15 cellular contexts compared by ENCODE assay signal in the genomic region with DNA sequence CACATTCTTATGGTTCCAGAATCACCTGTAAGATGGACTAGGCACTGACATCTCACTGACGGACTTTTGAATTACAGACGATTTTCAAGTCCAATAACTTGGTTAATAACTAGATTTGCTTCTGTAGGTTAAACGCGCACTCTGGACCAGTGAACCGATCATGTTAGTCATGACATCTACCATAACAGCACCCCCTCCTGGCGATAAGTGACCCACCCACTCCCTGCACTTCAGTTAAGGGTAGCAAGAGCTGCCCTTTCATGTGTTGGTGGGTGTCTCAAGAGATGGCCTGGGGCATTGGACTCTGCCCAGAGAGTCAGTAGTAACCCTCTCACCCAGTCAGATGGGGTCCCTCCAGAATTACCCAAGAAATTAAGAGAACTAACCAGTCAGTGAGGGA. TPM values are rescaled to one million over a fixed set of nuclear protein-coding genes. Genes with fewer than 3 reads are reported as not detected.
DNase-seq lines count a peak whose midpoint lies in the region; ATAC-seq and TF ChIP-seq lines count a peak whose summit lies in the region.
"Had no signal": no experiment of that assay in that cellular context is flagged by ENCODE, and none has a peak within 500 bp of the region (broad histone marks: within the 10 kb centered on the region; RNA-seq: fewer than 3 reads in every experiment).

No MANE protein-coding gene starts in this region.

- no peak overlapping the region for H3K4me3 Mint-ChIP-seq in WTC11
- H3K4me3 Mint-ChIP-seq: activated CD4-positive, alpha-beta T cell treated with anti-CD3 and anti-CD28 coated beads, Interleukin-2, amount 10 ng/mL, durations not matched to agents 7 days and 5 days; CD4-positive, alpha-beta memory T cell; nephron; T-cell had no signal

- no peaks in the 10 kb centered on the region for H3K36me3 ChIP-seq in thyroid gland

- POLR2A ChIA-PET in WTC11 (lab: Charles Lee) = no interaction called here

- H3K27ac ChIP-seq in thyroid gland = no peak overlapping the region
- H3K27ac ChIP-seq: GM23248 had no signal

- ATAC-seq in HG03442 (IDR thresholded peaks at IDR 0.05; ENCODE audit: unreplicated experiment) (peak; percentile 46), WTC11 (peak; percentile 90), HG02981 (IDR thresholded peaks at IDR 0.05; ENCODE audit: unreplicated experiment) (no peak)
- ATAC-seq: T-cell had no signal

- H3K27me3 Mint-ChIP-seq in WTC11 (ENCODE audit: low read depth) = peaks cover 6% of the 10 kb centered on the region

- no peaks in the 10 kb centered on the region for H3K4me1 ChIP-seq in thyroid gland

- intact Hi-C loops in thyroid gland (cut with DNase I) = no loop called here

- H3K9me3 ChIP-seq in thyroid gland = no peaks in the 10 kb centered on the region

- peak; percentile 44; the same call in 1 of the 2 replicates for TF ChIP-seq CTCF in WTC11 (IDR thresholded peaks at IDR 0.05)
- no peak for TF ChIP-seq CTCF in thyroid gland (IDR thresholded peaks at IDR 0.05)

- in situ Hi-C loops in ACHN (cut with HindIII; ENCODE audit: low pct_ligation_motif_present, low pct_unique_long_range_greater_than_20kb, low sequenced_read_pairs) = no loop called here

- no peaks in the 10 kb centered on the region for H3K27me3 ChIP-seq in thyroid gland

- WGBS in thyroid gland, 2 donors = 70 to 71% methylated on average over 6 of the region's 6 CpGs

- no peaks in the 10 kb centered on the region for H3K4me1 Mint-ChIP-seq in WTC11
- H3K4me1 Mint-ChIP-seq: activated CD4-positive, alpha-beta T cell treated with anti-CD3 and anti-CD28 coated beads, Interleukin-2, amount 10 ng/mL, durations not matched to agents 7 days and 5 days; CD4-positive, alpha-beta memory T cell; T-cell had no signal

- DNase-seq in ACHN (peak; percentile 38), ELF-1 (ENCODE audit: low read depth, low spot score) (peak; percentile 11), WTC11 (ENCODE audit: low spot score) (peak; percentile 50), Ammon's horn (ENCODE audit: low spot score) (no peak), thyroid gland (no peak), nucleus accumbens (lab: John Stamatoyannopoulos, UW) (no peak)
- DNase-seq: activated CD4-positive, alpha-beta T cell treated with anti-CD3 and anti-CD28 coated beads, Interleukin-2, amount 10 ng/mL, durations not matched to agents 7 days and 5 days; CD4-positive, alpha-beta memory T cell; GM23248; NCI-H1694; T-cell had no signal

- peaks cover 4% of the 10 kb centered on the region for H3K9me3 Mint-ChIP-seq in WTC11
- H3K9me3 Mint-ChIP-seq: activated CD4-positive, alpha-beta T cell treated with anti-CD3 and anti-CD28 coated beads, Interleukin-2, amount 10 ng/mL, durations not matched to agents 7 days and 5 days; activated T-helper 2 cell treated with anti-CD3 and anti-CD28 coated beads, Interferon-gamma antibody, Interleukin-2, Interleukin-4, amounts not matched to agents 10 μg/mL and 5 μg/mL and 100 μg/mL, durations not matched to agents 14 hours and 24 hours and 36 hours; nephron; T-cell had no signal

- no peak overlapping the region for H3K4me3 ChIP-seq in thyroid gland (replicated peaks in 1 of 3)
- H3K4me3 ChIP-seq: GM23248 had no signal

- CTCF ChIA-PET in WTC11 (lab: Charles Lee) = interaction anchor here (0.5 to 2.2 kb wide), 18 partner anchors 8 to 1018 kb away, joined by 3 to 21 read pairs (median 4); no protein-coding TSS in a partner anchor

- H3K27ac Mint-ChIP-seq in WTC11 = no peak overlapping the region
- H3K27ac Mint-ChIP-seq: activated CD4-positive, alpha-beta T cell treated with anti-CD3 and anti-CD28 coated beads, Interleukin-2, amount 10 ng/mL, durations not matched to agents 7 days and 5 days; activated T-helper 2 cell treated with anti-CD3 and anti-CD28 coated beads, Interferon-gamma antibody, Interleukin-2, Interleukin-4, amounts not matched to agents 10 μg/mL and 5 μg/mL and 100 μg/mL, durations not matched to agents 14 hours and 24 hours and 36 hours; CD4-positive, alpha-beta memory T cell; nephron; T-cell had no signal

- no peak for TF ChIP-seq POLR2A in thyroid gland (IDR thresholded peaks at IDR 0.05)

- no peaks in the 10 kb centered on the region for H3K36me3 Mint-ChIP-seq in WTC11
- H3K36me3 Mint-ChIP-seq: CD4-positive, alpha-beta memory T cell; T-cell had no signal

TF ChIP-seq in WTC11, 78 proteins besides CTCF, POLR2A, EP300 and RAD21 (continues in another document):
- TF ChIP-seq ZNF219 (CRISPR knock-in tag; IDR thresholded peaks at IDR 0.05; ENCODE audit: borderline replicate concordance) (no peak), JAZF1 (CRISPR knock-in tag; IDR thresholded peaks at IDR 0.05) (no peak), IRF1 (CRISPR knock-in tag; IDR thresholded peaks at IDR 0.05) (no peak), E2F4 (CRISPR knock-in tag; IDR thresholded peaks at IDR 0.05; ENCODE audit: borderline replicate concordance, low read depth) (no peak), TEAD1 (CRISPR knock-in tag; IDR thresholded peaks at IDR 0.05) (no peak)
- TF ChIP-seq, protein P1, sequence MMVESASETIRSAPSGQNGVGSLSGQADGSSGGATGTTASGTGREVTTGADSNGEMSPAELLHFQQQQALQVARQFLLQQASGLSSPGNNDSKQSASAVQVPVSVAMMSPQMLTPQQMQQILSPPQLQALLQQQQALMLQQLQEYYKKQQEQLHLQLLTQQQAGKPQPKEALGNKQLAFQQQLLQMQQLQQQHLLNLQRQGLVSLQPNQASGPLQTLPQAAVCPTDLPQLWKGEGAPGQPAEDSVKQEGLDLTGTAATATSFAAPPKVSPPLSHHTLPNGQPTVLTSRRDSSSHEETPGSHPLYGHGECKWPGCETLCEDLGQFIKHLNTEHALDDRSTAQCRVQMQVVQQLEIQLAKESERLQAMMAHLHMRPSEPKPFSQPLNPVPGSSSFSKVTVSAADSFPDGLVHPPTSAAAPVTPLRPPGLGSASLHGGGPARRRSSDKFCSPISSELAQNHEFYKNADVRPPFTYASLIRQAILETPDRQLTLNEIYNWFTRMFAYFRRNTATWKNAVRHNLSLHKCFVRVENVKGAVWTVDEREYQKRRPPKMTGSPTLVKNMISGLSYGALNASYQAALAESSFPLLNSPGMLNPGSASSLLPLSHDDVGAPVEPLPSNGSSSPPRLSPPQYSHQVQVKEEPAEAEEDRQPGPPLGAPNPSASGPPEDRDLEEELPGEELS (CRISPR knock-in tag; IDR thresholded peaks at IDR 0.05) = no peak
- TF ChIP-seq, protein P2, sequence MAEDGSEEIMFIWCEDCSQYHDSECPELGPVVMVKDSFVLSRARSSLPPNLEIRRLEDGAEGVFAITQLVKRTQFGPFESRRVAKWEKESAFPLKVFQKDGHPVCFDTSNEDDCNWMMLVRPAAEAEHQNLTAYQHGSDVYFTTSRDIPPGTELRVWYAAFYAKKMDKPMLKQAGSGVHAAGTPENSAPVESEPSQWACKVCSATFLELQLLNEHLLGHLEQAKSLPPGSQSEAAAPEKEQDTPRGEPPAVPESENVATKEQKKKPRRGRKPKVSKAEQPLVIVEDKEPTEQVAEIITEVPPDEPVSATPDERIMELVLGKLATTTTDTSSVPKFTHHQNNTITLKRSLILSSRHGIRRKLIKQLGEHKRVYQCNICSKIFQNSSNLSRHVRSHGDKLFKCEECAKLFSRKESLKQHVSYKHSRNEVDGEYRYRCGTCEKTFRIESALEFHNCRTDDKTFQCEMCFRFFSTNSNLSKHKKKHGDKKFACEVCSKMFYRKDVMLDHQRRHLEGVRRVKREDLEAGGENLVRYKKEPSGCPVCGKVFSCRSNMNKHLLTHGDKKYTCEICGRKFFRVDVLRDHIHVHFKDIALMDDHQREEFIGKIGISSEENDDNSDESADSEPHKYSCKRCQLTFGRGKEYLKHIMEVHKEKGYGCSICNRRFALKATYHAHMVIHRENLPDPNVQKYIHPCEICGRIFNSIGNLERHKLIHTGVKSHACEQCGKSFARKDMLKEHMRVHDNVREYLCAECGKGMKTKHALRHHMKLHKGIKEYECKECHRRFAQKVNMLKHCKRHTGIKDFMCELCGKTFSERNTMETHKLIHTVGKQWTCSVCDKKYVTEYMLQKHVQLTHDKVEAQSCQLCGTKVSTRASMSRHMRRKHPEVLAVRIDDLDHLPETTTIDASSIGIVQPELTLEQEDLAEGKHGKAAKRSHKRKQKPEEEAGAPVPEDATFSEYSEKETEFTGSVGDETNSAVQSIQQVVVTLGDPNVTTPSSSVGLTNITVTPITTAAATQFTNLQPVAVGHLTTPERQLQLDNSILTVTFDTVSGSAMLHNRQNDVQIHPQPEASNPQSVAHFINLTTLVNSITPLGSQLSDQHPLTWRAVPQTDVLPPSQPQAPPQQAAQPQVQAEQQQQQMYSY (CRISPR knock-in tag; IDR thresholded peaks at IDR 0.05) = no peak
- TF ChIP-seq, protein P3, sequence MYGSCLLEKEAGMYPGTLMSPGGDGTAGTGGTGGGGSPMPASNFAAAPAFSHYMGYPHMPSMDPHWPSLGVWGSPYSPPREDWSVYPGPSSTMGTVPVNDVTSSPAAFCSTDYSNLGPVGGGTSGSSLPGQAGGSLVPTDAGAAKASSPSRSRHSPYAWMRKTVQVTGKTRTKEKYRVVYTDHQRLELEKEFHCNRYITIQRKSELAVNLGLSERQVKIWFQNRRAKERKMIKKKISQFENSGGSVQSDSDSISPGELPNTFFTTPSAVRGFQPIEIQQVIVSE (CRISPR knock-in tag; IDR thresholded peaks at IDR 0.05; ENCODE audit: borderline replicate concordance) = no peak

RNA-seq across cellular contexts. Expression of gene GRM8, which starts 12.9 kb away (rescaled TPM):
- total RNA-seq in WTC11 (2021) (2.1 to 2.4 TPM (median 2.3 TPM) in 3 replicates), thyroid gland (1 to 10 TPM in 3 of 4 donors, under 1 TPM in 1; 0.54 to 9.5 (median 4.8) TPM)
- total RNA-seq: activated CD4-positive, alpha-beta T cell treated with anti-CD3 and anti-CD28 coated beads, Interleukin-2, amount 10 ng/mL, durations not matched to agents 7 days and 5 days; activated T-helper 2 cell treated with anti-CD3 and anti-CD28 coated beads, Interferon-gamma antibody, Interleukin-2, Interleukin-4, amounts not matched to agents 10 μg/mL and 5 μg/mL and 100 μg/mL, durations not matched to agents 14 hours and 24 hours and 36 hours; CD4-positive, alpha-beta memory T cell; GM23248; T-cell had no signal

Comparison
In these comparisons a context has a peak if more than half of its experiments do, and no peak if none do; other contexts are left out.
1. DNase-seq: peak in ACHN (single experiment), ELF-1 (single experiment) and WTC11 (single experiment); none in Ammon's horn (single experiment), thyroid gland (0 of 2) and nucleus accumbens (0 of 56).